In genomic region chr11:27363576-27364115, GRCh38 we compare ENCODE assay signal across 8 cellular contexts. TPM values are rescaled to one million over a fixed set of nuclear protein-coding genes. Genes with fewer than 3 reads are reported as not detected.
DNase-seq lines count a peak whose midpoint lies in the region; ATAC-seq, FAIRE-seq and TF ChIP-seq lines count a peak whose summit lies in the region.

No MANE protein-coding gene starts in this region.

- no peaks in the 10 kb centered on the region for H3K9me3 Mint-ChIP-seq in activated naive CD8-positive, alpha-beta T cell treated with anti-CD3 and anti-CD28 coated beads, Interleukin-2, amount 10 ng/mL, durations not matched to agents 7 days and 5 days

- H3K9me3 ChIP-seq in left lung (no peaks in the 10 kb centered on the region), tibial artery (no peaks in the 10 kb centered on the region)

- H3K4me3 Mint-ChIP-seq in activated naive CD8-positive, alpha-beta T cell treated with anti-CD3 and anti-CD28 coated beads, Interleukin-2, amount 10 ng/mL, durations not matched to agents 7 days and 5 days: peak overlapping the region; percentile 91

- H3K4me3 ChIP-seq in left lung: peak overlapping the region; percentile 68 to 69
- peak overlapping the region; percentile 75 to 90 for H3K4me3 ChIP-seq in tibial artery

- no peaks in the 10 kb centered on the region for H3K36me3 Mint-ChIP-seq in activated naive CD8-positive, alpha-beta T cell treated with anti-CD3 and anti-CD28 coated beads, Interleukin-2, amount 10 ng/mL, durations not matched to agents 7 days and 5 days

- H3K27me3 ChIP-seq in left lung (no peaks in the 10 kb centered on the region), tibial artery (no peaks in the 10 kb centered on the region)

- TF ChIP-seq CTCF in left lung (IDR thresholded peaks at IDR 0.05): no peak
- TF ChIP-seq CTCF in tibial artery (IDR thresholded peaks at IDR 0.05): no peak

- intact Hi-C loops in left lung (cut with DNase I): no loop called here
- intact Hi-C loops in tibial artery (cut with DNase I; ENCODE audit: low total_unique reads): loop anchor here (10.0 kb wide), 1 partner anchor 111 kb away; the partner anchor contains the start of gene LGR4

- H3K27ac Mint-ChIP-seq in activated naive CD8-positive, alpha-beta T cell treated with anti-CD3 and anti-CD28 coated beads, Interleukin-2, amount 10 ng/mL, durations not matched to agents 7 days and 5 days: peak overlapping the region; percentile 81

- H3K27ac ChIP-seq in left lung (peak overlapping the region in 1 of 2 donors; percentile 55), tibial artery (peak overlapping the region; percentile 49 to 67)

- peaks cover 33% of the 10 kb centered on the region for H3K4me1 Mint-ChIP-seq in activated naive CD8-positive, alpha-beta T cell treated with anti-CD3 and anti-CD28 coated beads, Interleukin-2, amount 10 ng/mL, durations not matched to agents 7 days and 5 days

- H3K36me3 ChIP-seq in left lung (no peaks in the 10 kb centered on the region), tibial artery (peaks cover 7 to 11% (median 7%) of the 10 kb centered on the region in 3 donors)

- FAIRE-seq in GM12892 (lab: Jason Lieb, UNC): no peak

- POLR2A ChIA-PET in activated naive CD8-positive, alpha-beta T cell treated with anti-CD3 and anti-CD28 coated beads, Interleukin-2, amount 10 ng/mL, durations not matched to agents 7 days and 5 days (lab: Charles Lee): interaction anchor here (1.1 to 1.4 kb wide), 2 partner anchors 7 to 11 kb away, joined by 3 read pairs; no protein-coding TSS in a partner anchor

- peak; percentile 1 for DNase-seq in activated T-cell treated with anti-CD3 and anti-CD28 coated beads for 24 hours (ENCODE audit: low read depth)
- DNase-seq in activated T-cell treated with anti-CD3 and anti-CD28 coated beads for 4 hours: no peak
- no peak for DNase-seq in activated naive CD8-positive, alpha-beta T cell treated with anti-CD3 and anti-CD28 coated beads, Interleukin-2, amount 10 ng/mL, durations not matched to agents 7 days and 5 days
- no peak for DNase-seq in left lung
- no peak for DNase-seq in tibial artery
- no peak for DNase-seq in GM12892 (ENCODE audit: insufficient read length)
- DNase-seq in glomerular visceral epithelial cell (ENCODE audit: extremely low spot score): no peak

- ATAC-seq in activated naive CD8-positive, alpha-beta T cell treated with anti-CD3 and anti-CD28 coated beads, Interleukin-2, amount 10 ng/mL, durations not matched to agents 7 days and 5 days (ENCODE audit: low read depth): no peak
- ATAC-seq in left lung (no peak), GM21737 (IDR thresholded peaks at IDR 0.05; ENCODE audit: unreplicated experiment) (no peak)

- H3K4me1 ChIP-seq in left lung: peaks cover 0 to 20% of the 10 kb centered on the region in 2 donors
- peaks cover 0 to 18% (median 10%) of the 10 kb centered on the region in 4 donors for H3K4me1 ChIP-seq in tibial artery

- no peak for TF ChIP-seq POLR2A in GM12892 (IDR thresholded peaks at IDR 0.05; ENCODE audit: low read depth, low read length)

- no peaks in the 10 kb centered on the region for H3K27me3 Mint-ChIP-seq in activated naive CD8-positive, alpha-beta T cell treated with anti-CD3 and anti-CD28 coated beads, Interleukin-2, amount 10 ng/mL, durations not matched to agents 7 days and 5 days

RNA-seq across cellular contexts. Expression of gene CCDC34, which starts 0.6 kb away (rescaled TPM):
- total RNA-seq in activated naive CD8-positive, alpha-beta T cell treated with anti-CD3 and anti-CD28 coated beads, Interleukin-2, amount 10 ng/mL, durations not matched to agents 7 days and 5 days: 10 to 100 TPM; 15.9 to 18.0 TPM
- total RNA-seq in left lung: 1 to 10 TPM; 3.2 to 5.0 TPM
- polyA plus RNA-seq in GM12892 (2012; ENCODE audit: missing spikeins): 18.9 TPM
